In the genomic region with DNA sequence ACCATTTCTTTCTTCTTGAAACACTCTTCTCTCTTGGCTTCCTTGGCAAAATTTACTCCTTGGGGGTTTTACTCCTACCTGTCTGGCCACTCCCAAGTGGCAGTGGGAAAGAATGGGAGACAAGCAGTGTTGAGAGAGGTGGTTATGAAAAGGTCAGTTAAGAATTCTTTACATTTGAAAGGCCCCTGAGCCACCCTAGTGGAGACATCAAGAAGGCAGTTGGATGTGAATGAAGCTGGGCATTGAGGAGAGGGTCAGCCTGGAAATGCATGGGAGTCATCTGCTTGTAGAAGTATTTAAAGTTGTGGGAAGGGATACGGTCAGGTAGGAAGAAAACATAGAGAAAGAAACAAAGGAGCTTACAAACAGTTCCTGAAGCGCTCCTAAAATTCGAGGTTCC, we compare ENCODE assay signal across 1 cellular context.
TF ChIP-seq lines count a peak whose summit lies in the region.

No MANE protein-coding gene starts in this region.

TF ChIP-seq in GM12878, 131 proteins besides CTCF, POLR2A, EP300 and RAD21:
- peak; percentile 14; the same call in 1 of the 2 replicates for TF ChIP-seq SMC3 (IDR thresholded peaks at IDR 0.05; ENCODE audit: borderline replicate concordance, low read length)
- no peak for TF ChIP-seq ATF3 (IDR thresholded peaks at IDR 0.05; ENCODE audit: borderline replicate concordance, extremely low read depth, low read depth, low read length)
- TF ChIP-seq TCF12 (IDR thresholded peaks at IDR 0.05; ENCODE audit: low read depth, low read length) = no peak
